ENCODE assay signal across 8 cellular contexts in the genomic region with DNA sequence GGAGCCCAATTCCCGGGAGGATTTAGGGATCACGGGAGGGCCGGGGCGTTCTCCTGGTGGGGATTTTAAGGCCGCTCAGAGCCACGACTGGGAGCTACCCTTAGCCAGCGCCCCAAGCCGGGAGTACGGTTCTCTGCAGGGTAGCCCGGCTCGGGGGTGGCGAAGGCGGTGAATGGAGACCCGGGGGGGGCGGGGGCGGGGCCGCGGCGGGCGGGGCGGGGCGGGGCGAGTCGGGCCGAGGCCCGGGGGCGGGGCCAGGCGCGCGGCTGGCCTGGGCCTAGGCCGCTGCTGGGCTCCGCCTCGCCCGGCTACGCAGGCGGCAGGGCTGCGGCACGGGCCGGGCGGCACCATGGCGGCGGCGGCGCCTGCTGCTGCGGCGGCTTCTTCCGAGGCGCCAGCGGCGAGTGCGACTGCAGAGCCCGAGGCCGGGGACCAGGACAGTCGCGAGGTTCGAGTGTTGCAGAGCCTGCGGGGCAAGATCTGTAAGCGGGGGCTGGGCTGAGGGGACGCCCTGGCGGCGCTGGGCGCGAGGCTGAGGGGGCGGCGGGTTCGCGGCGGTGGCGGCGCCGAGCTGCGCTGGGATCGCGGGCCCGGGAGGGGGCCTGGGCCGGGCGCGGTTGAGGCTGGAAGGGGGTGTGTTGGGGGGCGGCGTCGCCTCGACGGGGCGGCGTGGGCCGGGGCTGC. TPM values are rescaled to one million over a fixed set of nuclear protein-coding genes. Genes with fewer than 3 reads are reported as not detected.
DNase-seq lines count a peak whose midpoint lies in the region; ATAC-seq, FAIRE-seq and TF ChIP-seq lines count a peak whose summit lies in the region.

A gene with protein sequence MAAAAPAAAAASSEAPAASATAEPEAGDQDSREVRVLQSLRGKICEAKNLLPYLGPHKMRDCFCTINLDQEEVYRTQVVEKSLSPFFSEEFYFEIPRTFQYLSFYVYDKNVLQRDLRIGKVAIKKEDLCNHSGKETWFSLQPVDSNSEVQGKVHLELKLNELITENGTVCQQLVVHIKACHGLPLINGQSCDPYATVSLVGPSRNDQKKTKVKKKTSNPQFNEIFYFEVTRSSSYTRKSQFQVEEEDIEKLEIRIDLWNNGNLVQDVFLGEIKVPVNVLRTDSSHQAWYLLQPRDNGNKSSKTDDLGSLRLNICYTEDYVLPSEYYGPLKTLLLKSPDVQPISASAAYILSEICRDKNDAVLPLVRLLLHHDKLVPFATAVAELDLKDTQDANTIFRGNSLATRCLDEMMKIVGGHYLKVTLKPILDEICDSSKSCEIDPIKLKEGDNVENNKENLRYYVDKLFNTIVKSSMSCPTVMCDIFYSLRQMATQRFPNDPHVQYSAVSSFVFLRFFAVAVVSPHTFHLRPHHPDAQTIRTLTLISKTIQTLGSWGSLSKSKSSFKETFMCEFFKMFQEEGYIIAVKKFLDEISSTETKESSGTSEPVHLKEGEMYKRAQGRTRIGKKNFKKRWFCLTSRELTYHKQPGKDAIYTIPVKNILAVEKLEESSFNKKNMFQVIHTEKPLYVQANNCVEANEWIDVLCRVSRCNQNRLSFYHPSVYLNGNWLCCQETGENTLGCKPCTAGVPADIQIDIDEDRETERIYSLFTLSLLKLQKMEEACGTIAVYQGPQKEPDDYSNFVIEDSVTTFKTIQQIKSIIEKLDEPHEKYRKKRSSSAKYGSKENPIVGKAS (plus strand): TSS at position 293 of the 684 bp plus-strand sequence. CDS start 57 bp downstream, at position 350.

- 0 out of 2 replicates have a peak, but pooled peaks have one; percentile 51 for TF ChIP-seq POLR2A in GM12891 (IDR thresholded peaks at IDR 0.05; ENCODE audit: low read depth, low read length)

- H3K27ac Mint-ChIP-seq in progenitor cell of endocrine pancreas = peak within 1 kb of the TSS; percentile 88

- DNase-seq in GM12891 (ENCODE audit: insufficient read length, low spot score) (peak; percentile 73), NCI-H1417 (lab: John Stamatoyannopoulos, UW) (peak; percentile 77 to 91 (median 91)), T-helper 1 cell (peak; percentile 55 to 80 (median 58)), amniotic epithelial cell (ENCODE audit: low read depth) (peak; percentile 56), left cardiac atrium (peak; percentile 78), progenitor cell of endocrine pancreas (ENCODE audit: low spot score, unreplicated experiment) (peak; percentile 47), ureter (ENCODE audit: low spot score) (peak; percentile 66)

- ATAC-seq in HG02678 (IDR thresholded peaks at IDR 0.05; ENCODE audit: unreplicated experiment) (peak; percentile 69), left cardiac atrium (peak; percentile 95 to 97)

- no peaks in the 10 kb centered on the region for H3K36me3 Mint-ChIP-seq in progenitor cell of endocrine pancreas (ENCODE audit: insufficient read depth)

- TF ChIP-seq CTCF in progenitor cell of endocrine pancreas (IDR thresholded peaks at IDR 0.05; ENCODE audit: unreplicated experiment) = no peak

- peak; percentile 78 for FAIRE-seq in GM12891 (lab: Jason Lieb, UNC)

- peak within 1 kb of the TSS; percentile 82 for H3K4me3 Mint-ChIP-seq in progenitor cell of endocrine pancreas (ENCODE audit: low read depth)

- H3K9me3 Mint-ChIP-seq in progenitor cell of endocrine pancreas (ENCODE audit: low read depth) = no peaks in the 10 kb centered on the region

- H3K4me1 Mint-ChIP-seq in progenitor cell of endocrine pancreas (ENCODE audit: low read depth) = peaks cover 18% of the 10 kb centered on the region

- intact Hi-C loops in left cardiac atrium (cut with DNase I) = no loop called here

- peaks cover 13% of the 10 kb centered on the region for H3K27me3 Mint-ChIP-seq in progenitor cell of endocrine pancreas

TF ChIP-seq in GM12891, 5 proteins besides CTCF, POLR2A, EP300 and RAD21:
- TF ChIP-seq POU2F2 (IDR thresholded peaks at IDR 0.05; ENCODE audit: low read depth, low read length) (no peak), TAF1 (IDR thresholded peaks at IDR 0.05; ENCODE audit: low read depth, low read length) (0 out of 2 replicates have a peak, but pooled peaks have one; percentile 21)
TF ChIP-seq in GM12891: peak in this region for 1.

RNA-seq across cellular contexts. Expression of the gene that starts here (rescaled TPM):
- 1.4 TPM for polyA plus RNA-seq in GM12891 (2012; ENCODE audit: low read depth, missing spikeins)
- 1 to 10 TPM; 5.2 to 7.8 TPM for total RNA-seq in left cardiac atrium
- total RNA-seq in progenitor cell of endocrine pancreas = 17.8 and 21.5 TPM in 2 replicates
- 34.2 TPM for total RNA-seq in ureter

Comparison
In these comparisons a context has a peak if more than half of its experiments do, and no peak if none do; other contexts are left out.
1. Peak in every context shown above with its lines: DNase-seq and ATAC-seq.